10 cellular contexts compared by ENCODE assay signal in the genomic region with DNA sequence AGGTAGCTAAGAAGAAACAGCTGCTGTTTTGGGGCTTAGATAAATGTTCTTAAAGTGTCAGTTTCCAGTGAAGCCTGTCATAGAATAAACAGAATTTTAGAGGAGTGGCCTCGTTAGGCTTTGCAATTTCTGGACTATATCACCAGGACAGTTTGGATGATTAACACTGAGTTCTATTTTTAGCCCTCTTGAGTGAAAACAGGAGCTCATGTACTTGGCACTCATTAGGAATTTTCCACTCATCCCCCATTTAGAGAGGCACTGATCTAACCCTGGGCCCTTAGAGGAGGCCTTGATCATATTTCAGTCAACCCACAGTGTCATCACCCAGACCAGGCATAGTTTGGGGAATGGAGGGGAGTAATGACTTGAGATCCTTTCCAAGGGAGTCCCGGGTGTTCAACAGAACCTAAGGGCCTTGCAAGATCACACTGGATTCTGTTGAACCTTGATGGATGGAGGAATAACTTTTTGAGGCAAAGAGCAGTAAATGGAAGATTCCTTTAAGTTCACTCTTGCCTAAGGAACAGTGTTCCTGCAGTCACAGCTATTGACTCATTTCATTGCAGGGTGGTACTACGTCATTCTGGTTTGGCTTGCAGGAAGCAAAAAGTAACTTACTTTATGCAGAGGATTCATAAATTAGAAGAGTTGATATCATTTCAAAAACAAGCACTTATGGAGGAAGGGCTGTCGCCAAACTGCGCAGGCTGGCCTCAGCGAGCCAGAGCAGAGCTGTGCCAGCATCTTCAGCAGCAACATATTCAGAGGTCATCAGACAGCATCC.
DNase-seq lines count a peak whose midpoint lies in the region; FAIRE-seq and TF ChIP-seq lines count a peak whose summit lies in the region.
"Had no signal": no experiment of that assay in that cellular context is flagged by ENCODE, and none has a peak within 500 bp of the region (broad histone marks: within the 10 kb centered on the region; RNA-seq: fewer than 3 reads in every experiment).

No MANE protein-coding gene starts in this region.

- no TSS peak for BruUV-seq in Calu3 (replicated peaks; lab: Mats Ljungman, UMichigan)

- TF ChIP-seq CTCF in Calu3 (IDR thresholded peaks at IDR 0.05; ENCODE audit: unreplicated experiment): no peak

- no peaks in the 10 kb centered on the region for H3K9me3 Mint-ChIP-seq in Calu3 (ENCODE audit: low read depth, unreplicated experiment)
- H3K9me3 Mint-ChIP-seq: activated B cell treated with CpG ODN at 0.5 μM for 24 hours had no signal

- no peaks in the 10 kb centered on the region for H3K4me1 Mint-ChIP-seq in Calu3 (ENCODE audit: low read depth, unreplicated experiment)

- H3K27me3 Mint-ChIP-seq in Calu3 (ENCODE audit: unreplicated experiment): peaks cover 57% of the 10 kb centered on the region

- no peaks in the 10 kb centered on the region for H3K36me3 Mint-ChIP-seq in Calu3 (ENCODE audit: insufficient read depth, unreplicated experiment)

- H3K27ac Mint-ChIP-seq in Calu3 (ENCODE audit: unreplicated experiment): no peak overlapping the region
- H3K27ac Mint-ChIP-seq: activated B cell treated with CpG ODN at 0.5 μM for 24 hours had no signal

- CTCF ChIA-PET in Calu3 (lab: Charles Lee): no interaction called here

- DNase-seq in HTR-8/SVneo (ENCODE audit: insufficient read length, low spot score): peak; percentile 5
- peak; percentile 98 for DNase-seq in amniotic epithelial cell (ENCODE audit: low read depth)
- DNase-seq in iris pigment epithelial cell (ENCODE audit: low read depth): peak; percentile 86
- DNase-seq in superior temporal gyrus (ENCODE audit: extremely low spot score): peak; percentile 22
- DNase-seq in NCI-H2107 (lab: John Stamatoyannopoulos, UW): no peak
- no peak for DNase-seq in activated CD4-positive, alpha-beta T cell treated with anti-CD3 and anti-CD28 coated beads for 48 hours
- no peak for DNase-seq in Calu3
- DNase-seq in NCI-H2227 (lab: John Stamatoyannopoulos, UW; ENCODE audit: unreplicated experiment): no peak
- DNase-seq: activated B cell treated with CpG ODN at 0.5 μM for 24 hours, NCI-H2227 treated with DMSO at 0.1 percent for 48 hours had no signal

- no peak overlapping the region for H3K4me3 Mint-ChIP-seq in Calu3 (ENCODE audit: low read depth, unreplicated experiment)
- H3K4me3 Mint-ChIP-seq: activated B cell treated with CpG ODN at 0.5 μM for 24 hours had no signal

- intact Hi-C loops in Calu3 (cut with micrococcal nuclease; ENCODE audit: unreplicated experiment): no loop called here

- FAIRE-seq in HTR-8/SVneo (lab: Jason Lieb, UNC): no peak

Comparison
In these comparisons a context has a peak if more than half of its experiments do, and no peak if none do; other contexts are left out.
1. DNase-seq: peak in HTR-8/SVneo (single experiment), amniotic epithelial cell (single experiment), iris pigment epithelial cell (single experiment) and superior temporal gyrus (single experiment); none in NCI-H2107 (single experiment), activated CD4-positive, alpha-beta T cell treated with anti-CD3 and anti-CD28 coated beads for 48 hours (single experiment), Calu3 (single experiment) and NCI-H2227 (single experiment).